In genomic region chr4:180668732-180669131, GRCh38 we compare ENCODE assay signal across 11 cellular contexts.
"Had no signal": no experiment of that assay in that cellular context is flagged by ENCODE, and none has a peak within 500 bp of the region (broad histone marks: within the 10 kb centered on the region; RNA-seq: fewer than 3 reads in every experiment).

No MANE protein-coding gene starts in this region.

- H3K4me3 ChIP-seq: GM23248, HAP-1 had no signal

- H2AFZ ChIP-seq: GM23248 had no signal

- H3K4me1 ChIP-seq: HAP-1 had no signal

- H3K9me3 ChIP-seq: HAP-1 had no signal

- ATAC-seq: HCT116, HepG2 had no signal

- H3K27ac Mint-ChIP-seq: HFFc6, IgD-negative memory B cell had no signal

- H3K9me3 Mint-ChIP-seq: HFFc6, IgD-negative memory B cell had no signal

- DNase-seq: GM23248, GOT3, H7, HFFc6, KBM-7 had no signal

- H3K27me3 Mint-ChIP-seq: IgD-negative memory B cell had no signal

- H3K27ac ChIP-seq: GM23248, HL-60 had no signal

- H3K9ac ChIP-seq: GM23248, KMS-11 had no signal

- H3K36me3 ChIP-seq: HAP-1 had no signal

- H3K4me3 Mint-ChIP-seq: HFFc6, IgD-negative memory B cell had no signal
